ENCODE assay signal across 10 cellular contexts in genomic region chr14:101836131-101836530, GRCh38.
A peak's percentile ranks its signal among the peaks of the same experiment; 100 is the strongest.
DNase-seq lines count a peak whose midpoint lies in the region; ATAC-seq and TF ChIP-seq lines count a peak whose summit lies in the region.
"Had no signal": no experiment of that assay in that cellular context is flagged by ENCODE, and none has a peak within 500 bp of the region (broad histone marks: within the 10 kb centered on the region; RNA-seq: fewer than 3 reads in every experiment).

No MANE protein-coding gene starts in this region.

- H3K4me1 Mint-ChIP-seq in MCF 10A (ENCODE audit: insufficient read depth, unreplicated experiment) (peaks cover 6% of the 10 kb centered on the region), type B pancreatic cell (ENCODE audit: unreplicated experiment) (peaks cover 20% of the 10 kb centered on the region)

- H3K9me3 Mint-ChIP-seq in MCF 10A (ENCODE audit: unreplicated experiment): no peaks in the 10 kb centered on the region
- no peaks in the 10 kb centered on the region for H3K9me3 Mint-ChIP-seq in type B pancreatic cell
- H3K9me3 Mint-ChIP-seq: T-helper 2 cell treated with Interferon-gamma antibody and Interleukin-4, amounts not matched to agents 5 μg/mL and 100 μg/mL, for 36 hours had no signal

- H3K4me1 ChIP-seq in breast epithelium (peaks cover 0 to 8% of the 10 kb centered on the region in 2 donors), mesenchymal stem cell (ENCODE audit: control insufficient read depth, insufficient read depth, low read depth, low read length) (peaks cover 27% of the 10 kb centered on the region), aorta (ENCODE audit: control insufficient read depth in 1 of 2, insufficient read depth in 2 of 2, low read length in 2 of 2) (peaks cover 0 to 6% of the 10 kb centered on the region in 2 donors)

- H4K91ac ChIP-seq in mesenchymal stem cell (ENCODE audit: low read length): no peak overlapping the region

- POLR2A ChIA-PET in MCF 10A (lab: Yijun Ruan, JAX): interaction anchor here (2.3 kb wide), 1 partner anchor 26 kb away, joined by 8 read pairs; no protein-coding TSS in a partner anchor

- peak overlapping the region; percentile 83 for H3K9ac ChIP-seq in mesenchymal stem cell (ENCODE audit: low read length)

- H3K27me3 Mint-ChIP-seq in MCF 10A (ENCODE audit: insufficient read depth, unreplicated experiment) (no peaks in the 10 kb centered on the region), type B pancreatic cell (no peaks in the 10 kb centered on the region)

- no peak overlapping the region for H2BK120ac ChIP-seq in mesenchymal stem cell (ENCODE audit: low read depth, low read length)

- H3K36me3 Mint-ChIP-seq in MCF 10A (ENCODE audit: insufficient read depth, unreplicated experiment) (peaks cover 20% of the 10 kb centered on the region), type B pancreatic cell (peaks cover 10% of the 10 kb centered on the region)

- intact Hi-C loops in breast epithelium (cut with DNase I; ENCODE audit: low total_unique reads) (no loop called here), MCF 10A (cut with micrococcal nuclease) (no loop called here), aorta (cut with DNase I) (no loop called here)

- H3K4me3 Mint-ChIP-seq in MCF 10A (ENCODE audit: unreplicated experiment) (no peak overlapping the region), type B pancreatic cell (no peak overlapping the region)
- H3K4me3 Mint-ChIP-seq: T-helper 2 cell treated with Interferon-gamma antibody and Interleukin-4, amounts not matched to agents 5 μg/mL and 100 μg/mL, for 36 hours had no signal

- H3K9me3 ChIP-seq in breast epithelium: no peaks in the 10 kb centered on the region
- H3K9me3 ChIP-seq in mesenchymal stem cell (ENCODE audit: control insufficient read depth, low read length): no peaks in the 10 kb centered on the region
- no peaks in the 10 kb centered on the region for H3K9me3 ChIP-seq in aorta (ENCODE audit: control insufficient read depth, low read length)

- H3K4me2 ChIP-seq in mesenchymal stem cell (ENCODE audit: low read length, poor library complexity, severe bottlenecking): peak overlapping the region; percentile 12

- DNase-seq in breast epithelium (ENCODE audit: low spot score in 2 of 2) (no peak), MCF 10A (ENCODE audit: unreplicated experiment) (no peak), dermis blood vessel endothelial cell (peak; percentile 38), mesenchymal stem cell (no peak), aorta (no peak), NCI-H2196 (lab: John Stamatoyannopoulos, UW; ENCODE audit: unreplicated experiment) (no peak), NAMALWA (ENCODE audit: low spot score) (no peak), type B pancreatic cell (ENCODE audit: extremely low spot score, unreplicated experiment) (no peak)
- DNase-seq: stimulated activated CD4-positive, alpha-beta T cell treated with anti-CD3 and anti-CD28 coated beads, Interleukin-4, amount 100 ng/mL, for 4 hours had no signal

- H2BK12ac ChIP-seq in mesenchymal stem cell (ENCODE audit: low read length in 2 of 2): peak overlapping the region in 1 of 2 experiments; percentile 3

- no peak overlapping the region for H3K14ac ChIP-seq in mesenchymal stem cell (ENCODE audit: low read length in 2 of 2)

- BruUV-seq in MCF 10A (replicated peaks; lab: Mats Ljungman, UMichigan): no TSS peak

- H3K27me3 ChIP-seq in breast epithelium (no peaks in the 10 kb centered on the region), mesenchymal stem cell (ENCODE audit: control insufficient read depth in 1 of 2, insufficient read depth in 1 of 2, low read length in 2 of 2) (no peaks in the 10 kb centered on the region), aorta (ENCODE audit: control insufficient read depth in 1 of 2, insufficient read depth in 2 of 2, low read length in 1 of 2) (no peaks in the 10 kb centered on the region)

- H2BK5ac ChIP-seq in mesenchymal stem cell (ENCODE audit: low read depth, low read length, poor library complexity, severe bottlenecking): no peak overlapping the region

- no peak for TF ChIP-seq POLR2A in breast epithelium (IDR thresholded peaks at IDR 0.05)

- H3K27ac Mint-ChIP-seq in MCF 10A (ENCODE audit: low read depth, unreplicated experiment) (no peak overlapping the region), type B pancreatic cell (no peak overlapping the region)

- H3K27ac ChIP-seq in breast epithelium (peak overlapping the region; percentile 59 to 66), mesenchymal stem cell (ENCODE audit: low read length, poor library complexity, severe bottlenecking) (peak overlapping the region; percentile 14), aorta (ENCODE audit: low read depth in 1 of 2, low read length in 2 of 2) (peak overlapping the region in 1 of 2 donors; percentile 83)

- no peaks in the 10 kb centered on the region for H3K36me3 ChIP-seq in breast epithelium
- peaks cover 10% of the 10 kb centered on the region in 2 experiments for H3K36me3 ChIP-seq in mesenchymal stem cell (ENCODE audit: control insufficient read depth in 1 of 2, insufficient read depth in 2 of 2, low read depth in 1 of 2, low read length in 2 of 2)
- H3K36me3 ChIP-seq in aorta (ENCODE audit: control insufficient read depth in 1 of 2, insufficient read depth in 2 of 2, low read length in 1 of 2): no peaks in the 10 kb centered on the region

- peak; percentile 77 for ATAC-seq in aorta (ENCODE audit: low FRiP score)

- no peak overlapping the region for H3K18ac ChIP-seq in mesenchymal stem cell (ENCODE audit: low read depth in 1 of 2, low read length in 2 of 2)

- no peak overlapping the region for H4K8ac ChIP-seq in mesenchymal stem cell (ENCODE audit: low read length)

- H2BK15ac ChIP-seq in mesenchymal stem cell (ENCODE audit: low read depth, poor library complexity, severe bottlenecking): no peak overlapping the region

- H2AK5ac ChIP-seq in mesenchymal stem cell (ENCODE audit: low read length, severe bottlenecking): no peak overlapping the region

- TF ChIP-seq CTCF in breast epithelium (IDR thresholded peaks at IDR 0.05) (no peak), MCF 10A (IDR thresholded peaks at IDR 0.05; ENCODE audit: unreplicated experiment) (no peak), type B pancreatic cell (conservative IDR thresholded peaks at IDR 0.05) (no peak)

- no CpG with 5 or more reads among the region's 8 CpGs for WGBS in mesenchymal stem cell
- WGBS in aorta, 2 donors: 0 to 2% methylated on average over 8 of the region's 8 CpGs

- H3K4ac ChIP-seq in mesenchymal stem cell (ENCODE audit: low read depth in 1 of 2, low read length in 2 of 2): no peak overlapping the region

- H3K23ac ChIP-seq in mesenchymal stem cell (ENCODE audit: low read length in 2 of 2): no peak overlapping the region

- peak overlapping the region in 2 of 3 donors; percentile 18 to 39 for H3K4me3 ChIP-seq in breast epithelium
- peak overlapping the region in 1 of 2 experiments; percentile 68 for H3K4me3 ChIP-seq in mesenchymal stem cell (ENCODE audit: insufficient read depth in 1 of 2, low read depth in 1 of 2, low read length in 2 of 2)
- no peak overlapping the region for H3K4me3 ChIP-seq in aorta (ENCODE audit: low read length in 2 of 2)

- peaks cover 37% of the 10 kb centered on the region for H3K79me1 ChIP-seq in mesenchymal stem cell (replicated peaks; ENCODE audit: low read length, poor library complexity, severe bottlenecking)

- H2AFZ ChIP-seq in mesenchymal stem cell (ENCODE audit: low read depth, low read length): no peak overlapping the region

- CTCF ChIA-PET in MCF 10A (lab: Yijun Ruan, JAX): interaction anchor here (0.6 to 0.7 kb wide), 2 partner anchors 65 to 137 kb away, joined by 3 read pairs; no protein-coding TSS in a partner anchor

Comparison
In these comparisons a context has a peak if more than half of its experiments do, and no peak if none do; other contexts are left out.
1. H3K4me3 ChIP-seq: peak in breast epithelium (2 of 3); none in aorta (0 of 2).